In the genomic region with DNA sequence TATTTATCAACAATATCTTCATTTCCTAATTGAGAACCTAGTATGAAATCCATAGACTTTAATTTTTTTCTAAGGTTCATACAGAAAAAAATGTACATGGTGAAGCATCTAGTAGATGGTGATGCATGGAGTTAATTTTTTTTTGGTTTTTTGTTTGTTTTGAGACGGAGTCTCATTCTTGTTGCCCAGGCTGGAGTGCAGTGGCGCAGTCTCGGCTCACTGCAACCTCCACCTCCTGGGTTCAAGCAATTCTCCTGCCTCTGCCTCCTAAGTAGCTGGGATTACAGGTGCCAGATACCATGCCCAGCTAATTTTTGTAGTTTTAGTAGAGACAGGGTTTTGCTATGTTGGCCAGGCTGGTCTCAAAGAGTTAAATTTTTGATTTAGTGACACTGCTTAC, we compare ENCODE assay signal across 8 cellular contexts. TPM values are rescaled to one million over a fixed set of nuclear protein-coding genes. Genes with fewer than 3 reads are reported as not detected.
"Had no signal": no experiment of that assay in that cellular context is flagged by ENCODE, and none has a peak within 500 bp of the region (broad histone marks: within the 10 kb centered on the region; RNA-seq: fewer than 3 reads in every experiment).

No MANE protein-coding gene starts in this region.

RNA-seq across cellular contexts. Expression of gene AMY2A, which starts 56.1 kb away (rescaled TPM):
- total RNA-seq: activated CD8-positive, alpha-beta T cell treated with anti-CD3 and anti-CD28 coated beads for 36 hours; activated naive CD8-positive, alpha-beta T cell treated with anti-CD3 and anti-CD28 coated beads for 36 hours; activated T-cell treated with anti-CD3 and anti-CD28 coated beads, Interleukin-2, amount 50 U/mL, for 72 hours; activated T-helper 2 cell treated with anti-CD3 and anti-CD28 coated beads, Interferon-gamma antibody, Interleukin-2, Interleukin-4, amounts not matched to agents 10 μg/mL and 5 μg/mL and 100 μg/mL, durations not matched to agents 14 hours and 24 hours and 36 hours; PC-3; SJSA1; T-helper 1 cell treated with Interleukin-12 subunit alpha and Interleukin-12 subunit beta and Interleukin-4 antibody, amounts not matched to agents 30 ng/mL and 1 ng/mL, for 36 hours had no signal
- polyA plus RNA-seq: K562 had no signal
